11 cellular contexts compared by ENCODE assay signal in the genomic region with DNA sequence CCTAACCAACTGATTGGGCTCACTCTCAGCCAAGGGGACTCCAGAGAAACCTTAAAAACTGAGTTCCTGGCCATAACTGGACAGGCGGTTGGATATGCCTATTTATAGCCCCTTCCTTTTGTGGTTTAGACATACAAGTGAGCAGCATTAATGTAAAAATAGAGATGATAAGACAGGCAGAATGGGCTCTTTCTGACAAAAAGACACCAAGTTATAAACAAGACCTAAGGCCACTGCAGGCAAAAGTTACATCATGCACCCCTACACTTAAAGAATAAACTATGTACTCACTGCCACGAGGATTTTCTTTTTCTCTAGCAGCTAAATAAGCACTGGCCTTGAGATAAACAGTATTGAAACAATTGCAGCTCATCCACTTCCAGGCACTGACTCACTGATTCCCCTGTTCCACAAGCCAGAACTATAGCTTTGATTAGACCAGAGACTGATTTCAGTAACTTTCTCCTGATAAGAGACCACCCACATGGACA. TPM values are rescaled to one million over a fixed set of nuclear protein-coding genes. Genes with fewer than 3 reads are reported as not detected.
DNase-seq lines count a peak whose midpoint lies in the region; ATAC-seq, FAIRE-seq and TF ChIP-seq lines count a peak whose summit lies in the region.
"Had no signal": no experiment of that assay in that cellular context is flagged by ENCODE, and none has a peak within 500 bp of the region (broad histone marks: within the 10 kb centered on the region; RNA-seq: fewer than 3 reads in every experiment).

No MANE protein-coding gene starts in this region.

- H3K27ac ChIP-seq in adrenal gland (peak overlapping the region; percentile 64 to 92 (median 71)), heart left ventricle (peak overlapping the region in 8 of 12 donors; percentile 1 to 71 (median 52)), tibial artery (peak overlapping the region; percentile 34 to 61)
- no peak overlapping the region for H3K27ac ChIP-seq in effector memory CD4-positive, alpha-beta T cell (ENCODE audit: insufficient read depth, low read length, poor library complexity, severe bottlenecking)

- peak in 3 of 4 donors; percentile 48 to 68 (median 62) for ATAC-seq in heart left ventricle
- no peak for ATAC-seq in sciatic nerve

- TF ChIP-seq CTCF in adrenal gland (IDR thresholded peaks at IDR 0.05) (no peak), heart left ventricle (IDR thresholded peaks at IDR 0.05) (no peak), tibial artery (IDR thresholded peaks at IDR 0.05) (no peak)

- TF ChIP-seq POLR2A in adrenal gland (IDR thresholded peaks at IDR 0.05) (no peak), heart left ventricle (IDR thresholded peaks at IDR 0.05) (no peak), GM12891 (IDR thresholded peaks at IDR 0.05; ENCODE audit: low read depth, low read length) (no peak)

- no peaks in the 10 kb centered on the region for H3K36me3 ChIP-seq in adrenal gland (replicated peaks in 1 of 2)
- H3K36me3 ChIP-seq in heart left ventricle = no peaks in the 10 kb centered on the region
- H3K36me3 ChIP-seq in tibial artery = no peaks in the 10 kb centered on the region
- no peaks in the 10 kb centered on the region for H3K36me3 ChIP-seq in effector memory CD4-positive, alpha-beta T cell (ENCODE audit: control insufficient read depth, insufficient read depth, low read length)

- intact Hi-C loops in adrenal gland (cut with DNase I) = no loop called here
- intact Hi-C loops in heart left ventricle (cut with DNase I) = loop anchor here in 1 of 10 donors (5.0 kb wide), 1 partner anchor 116 kb away; no protein-coding TSS in a partner anchor
- intact Hi-C loops in tibial artery (cut with DNase I; ENCODE audit: low total_unique reads) = no loop called here
- intact Hi-C loops in sciatic nerve (cut with DNase I) = no loop called here

- peak; percentile 38 for DNase-seq in SIG-M5 treated with dmso at 0.1 percent for 504 hours (lab: John Stamatoyannopoulos, UW; ENCODE audit: unreplicated experiment)
- DNase-seq in SIG-M5 (lab: John Stamatoyannopoulos, UW) = no peak
- peak; percentile 43 to 80 (median 58) for DNase-seq in adrenal gland
- DNase-seq in heart left ventricle = no peak
- DNase-seq in tibial artery = no peak
- no peak for DNase-seq in sciatic nerve (ENCODE audit: low spot score)
- DNase-seq in GM12891 (ENCODE audit: insufficient read length, low spot score) = no peak
- no peak for DNase-seq in effector memory CD4-positive, alpha-beta T cell
- DNase-seq: activated T-cell treated with anti-CD3 and anti-CD28 coated beads for 4 hours; central memory CD4-positive, alpha-beta T cell had no signal

- 6 to 24% (median 9%) methylated on average over 2 of the region's 2 CpGs for WGBS in adrenal gland, 4 donors
- WGBS in heart left ventricle, 4 donors = 4 to 13% (median 10%) methylated on average over 2 of the region's 2 CpGs

- peaks cover 19 to 31% of the 10 kb centered on the region in 2 donors for H3K4me1 ChIP-seq in adrenal gland (replicated peaks in 1 of 2)
- H3K4me1 ChIP-seq in heart left ventricle = peaks cover 0 to 48% (median 39%) of the 10 kb centered on the region in 12 donors
- H3K4me1 ChIP-seq in tibial artery = peaks cover 0 to 51% (median 21%) of the 10 kb centered on the region in 4 donors
- H3K4me1 ChIP-seq in effector memory CD4-positive, alpha-beta T cell (ENCODE audit: control insufficient read depth, insufficient read depth, low read length, poor library complexity, severe bottlenecking) = no peaks in the 10 kb centered on the region

- H3K9me3 ChIP-seq in adrenal gland (replicated peaks in 1 of 3) (no peaks in the 10 kb centered on the region), heart left ventricle (no peaks in the 10 kb centered on the region), tibial artery (no peaks in the 10 kb centered on the region)
- H3K9me3 ChIP-seq in effector memory CD4-positive, alpha-beta T cell (ENCODE audit: control insufficient read depth, low read length) = no peaks in the 10 kb centered on the region

- H3K27me3 ChIP-seq in adrenal gland = no peaks in the 10 kb centered on the region
- no peaks in the 10 kb centered on the region for H3K27me3 ChIP-seq in heart left ventricle
- no peaks in the 10 kb centered on the region for H3K27me3 ChIP-seq in tibial artery
- H3K27me3 ChIP-seq in effector memory CD4-positive, alpha-beta T cell (replicated peaks; ENCODE audit: control insufficient read depth, insufficient read depth, low read length, poor library complexity, severe bottlenecking) = no peaks in the 10 kb centered on the region

- no peak overlapping the region for H3K4me3 ChIP-seq in adrenal gland
- no peak overlapping the region for H3K4me3 ChIP-seq in heart left ventricle
- no peak overlapping the region for H3K4me3 ChIP-seq in tibial artery
- no peak overlapping the region for H3K4me3 ChIP-seq in effector memory CD4-positive, alpha-beta T cell (ENCODE audit: insufficient read depth, low read depth, low read length, poor library complexity, severe bottlenecking)

- no peak for FAIRE-seq in GM12891 (lab: Jason Lieb, UNC)
- FAIRE-seq: A204.1 had no signal

TF ChIP-seq in GM12891, 5 proteins besides CTCF, POLR2A, EP300 and RAD21:
- TF ChIP-seq POLR2AphosphoS5 (IDR thresholded peaks at IDR 0.05; ENCODE audit: low read depth, low read length) = no peak
- TF ChIP-seq SPI1 (IDR thresholded peaks at IDR 0.05; ENCODE audit: low read depth, low read length) = no peak
- TF ChIP-seq POU2F2 (IDR thresholded peaks at IDR 0.05; ENCODE audit: low read depth, low read length) = no peak
- TF ChIP-seq PAX5 (IDR thresholded peaks at IDR 0.05; ENCODE audit: insufficient read depth, low read length, severe bottlenecking) = no peak
- no peak for TF ChIP-seq TAF1 (IDR thresholded peaks at IDR 0.05; ENCODE audit: low read depth, low read length)

RNA-seq across cellular contexts. Expression of a gene that starts 30.1 kb away (rescaled TPM):
- 1 to 10 TPM in 7 of 8 donors, under 1 TPM in 1; 0.64 to 4.9 (median 2.5) TPM for total RNA-seq in adrenal gland
- 1 to 10 TPM in 1 of 3 donors, under 1 TPM in 2; 0.08 to 2.7 (median 0.20) TPM for polyA plus RNA-seq in adrenal gland
- total RNA-seq in heart left ventricle = 1 to 10 TPM in 2 of 9 donors, under 1 TPM in 7; 0.07 to 7.2 (median 0.19) TPM
- polyA plus RNA-seq in heart left ventricle = under 1 TPM in 1 of 2 donors, not detected in 1; 0.15 TPM
- 2.5 TPM for total RNA-seq in sciatic nerve
- polyA plus RNA-seq in GM12891 (2012; ENCODE audit: low read depth, missing spikeins) = not detected

Comparison
In these comparisons a context has a peak if more than half of its experiments do, and no peak if none do; other contexts are left out.
1. DNase-seq: peak in SIG-M5 treated with dmso at 0.1 percent for 504 hours (single experiment) and adrenal gland (7 of 7); none in SIG-M5 (single experiment), heart left ventricle (0 of 5), tibial artery (0 of 2), sciatic nerve (single experiment), GM12891 (single experiment) and effector memory CD4-positive, alpha-beta T cell (0 of 3).